Comparison of ENCODE assay signal across 1 cellular context in the genomic region with DNA sequence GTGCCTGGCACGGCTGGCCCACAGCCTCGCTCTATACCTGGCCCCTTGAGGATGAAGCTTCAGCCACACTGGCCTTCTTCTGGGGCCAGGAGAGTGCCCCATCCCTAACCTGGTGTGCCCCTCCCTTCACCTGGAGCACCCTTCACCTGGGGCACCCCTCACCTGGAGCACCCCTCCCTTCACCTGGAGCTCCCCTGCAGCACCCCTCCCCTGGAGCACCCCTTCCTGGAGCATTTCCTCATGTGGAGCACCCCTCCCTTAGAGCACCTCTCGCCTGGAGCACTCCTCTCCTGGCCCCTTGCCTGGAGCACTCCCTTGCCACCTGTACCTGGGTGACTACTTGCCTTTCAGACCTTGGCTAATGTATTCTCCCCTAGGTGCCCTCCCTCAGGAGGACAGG.
TF ChIP-seq lines count a peak whose summit lies in the region.

No MANE protein-coding gene starts in this region.

TF ChIP-seq in H1, 55 proteins besides CTCF, POLR2A, EP300 and RAD21:
- no peak for TF ChIP-seq CBX8 (IDR thresholded peaks at IDR 0.05; ENCODE audit: borderline replicate concordance, low read depth, low read length)
- no peak for TF ChIP-seq SP1 (IDR thresholded peaks at IDR 0.05; ENCODE audit: low read depth, low read length)
- TF ChIP-seq NANOG (IDR thresholded peaks at IDR 0.05; ENCODE audit: insufficient read depth, low read depth, low read length, poor library complexity, severe bottlenecking): no peak
- TF ChIP-seq KDM4A (IDR thresholded peaks at IDR 0.05; ENCODE audit: low read depth, low read length, severe bottlenecking): no peak
- TF ChIP-seq HDAC2 (IDR thresholded peaks at IDR 0.05; ENCODE audit: borderline replicate concordance in 1 of 2, low read depth in 2 of 2, low read length in 2 of 2): no peak
- TF ChIP-seq, protein P1, sequence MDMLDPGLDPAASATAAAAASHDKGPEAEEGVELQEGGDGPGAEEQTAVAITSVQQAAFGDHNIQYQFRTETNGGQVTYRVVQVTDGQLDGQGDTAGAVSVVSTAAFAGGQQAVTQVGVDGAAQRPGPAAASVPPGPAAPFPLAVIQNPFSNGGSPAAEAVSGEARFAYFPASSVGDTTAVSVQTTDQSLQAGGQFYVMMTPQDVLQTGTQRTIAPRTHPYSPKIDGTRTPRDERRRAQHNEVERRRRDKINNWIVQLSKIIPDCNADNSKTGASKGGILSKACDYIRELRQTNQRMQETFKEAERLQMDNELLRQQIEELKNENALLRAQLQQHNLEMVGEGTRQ (IDR thresholded peaks at IDR 0.05; ENCODE audit: low read length): no peak
- no peak for TF ChIP-seq FOSL1 (IDR thresholded peaks at IDR 0.05; ENCODE audit: insufficient read depth, low read depth, low read length)
- no peak for TF ChIP-seq GTF2F1 (IDR thresholded peaks at IDR 0.05; ENCODE audit: borderline replicate concordance, low read depth, low read length)
- no peak for TF ChIP-seq CHD2 (IDR thresholded peaks at IDR 0.05; ENCODE audit: low read length)
- no peak for TF ChIP-seq RFX5 (IDR thresholded peaks at IDR 0.05; ENCODE audit: borderline replicate concordance, low read depth, low read length)
- no peak for TF ChIP-seq PHF8 (conservative IDR thresholded peaks at IDR 0.05; ENCODE audit: low read depth, low read length)
- no peak for TF ChIP-seq SRF (IDR thresholded peaks at IDR 0.05; ENCODE audit: low read depth, low read length)
